Comparison of ENCODE assay signal across 16 cellular contexts in the genomic region with DNA sequence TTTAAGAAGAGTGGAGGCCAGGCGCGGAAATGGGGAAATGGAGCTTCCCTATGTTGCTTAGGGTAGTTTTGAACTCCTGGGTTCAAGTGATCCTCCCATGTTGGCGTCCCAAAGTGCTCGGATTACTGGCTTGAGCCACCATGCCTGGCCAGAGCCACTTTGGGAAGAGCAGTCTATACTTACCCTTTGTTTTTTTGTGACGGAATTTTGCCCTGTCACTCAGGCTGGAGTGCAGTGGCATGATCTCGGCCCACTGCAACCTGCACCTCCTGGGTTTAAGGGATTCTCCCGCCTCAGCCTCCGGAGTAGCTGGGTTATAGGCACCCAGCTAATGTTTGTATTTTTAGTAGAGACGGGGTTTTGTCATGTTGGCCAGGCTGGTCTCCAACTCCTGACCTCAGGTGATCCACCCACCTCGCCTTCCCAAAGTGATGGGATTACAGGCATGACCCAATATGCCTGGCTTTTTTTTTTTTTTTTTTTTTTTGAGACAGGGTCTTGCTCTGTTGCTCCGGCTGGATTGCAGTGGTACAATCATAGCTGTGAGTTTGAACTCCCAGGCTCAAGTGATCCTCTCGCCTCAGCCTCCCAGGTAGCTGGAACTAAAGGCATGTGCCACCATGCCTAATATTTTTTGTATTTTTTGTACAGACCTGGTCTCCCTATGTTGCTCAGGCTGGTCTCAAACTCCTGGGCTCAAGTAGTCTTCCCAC. TPM values are rescaled to one million over a fixed set of nuclear protein-coding genes. Genes with fewer than 3 reads are reported as not detected.
DNase-seq lines count a peak whose midpoint lies in the region; ATAC-seq and TF ChIP-seq lines count a peak whose summit lies in the region.
"Had no signal": no experiment of that assay in that cellular context is flagged by ENCODE, and none has a peak within 500 bp of the region (broad histone marks: within the 10 kb centered on the region; RNA-seq: fewer than 3 reads in every experiment).

No MANE protein-coding gene starts in this region.

- no peak overlapping the region for H3K9ac ChIP-seq in HCT116 (ENCODE audit: low read length)
- H3K9ac ChIP-seq in neural progenitor cell = no peak overlapping the region

- H3K27me3 Mint-ChIP-seq in Calu3 (ENCODE audit: unreplicated experiment) (no peaks in the 10 kb centered on the region), neural progenitor cell (ENCODE audit: insufficient read depth, low read depth) (peaks cover 4% of the 10 kb centered on the region)
- no peaks in the 10 kb centered on the region for H3K27me3 Mint-ChIP-seq in dendritic cell treated with granulocyte-macrophage colony-stimulating factor and Interleukin-4, amounts not matched to agents 40 ng/mL and 50 ng/mL, for 4 days
- H3K27me3 Mint-ChIP-seq: activated CD4-positive, alpha-beta T cell treated with anti-CD3 and anti-CD28 coated beads, Interleukin-2, amount 10 ng/mL, durations not matched to agents 24 days and 14 days had no signal

- RAD21 ChIA-PET in HCT116 (lab: Charles Lee; ENCODE audit: low non-redundant PET in 1 of 2, low total read pairs in 2 of 2, uncharacterized antibody in 2 of 2, unreplicated experiment in 2 of 2) = no interaction called here

- no peak for TF ChIP-seq POLR2A in HCT116 (IDR thresholded peaks at IDR 0.05; ENCODE audit: borderline replicate concordance, extremely low read depth, insufficient read depth, insufficient read length)

- no peaks in the 10 kb centered on the region for H3K79me2 ChIP-seq in HCT116 (ENCODE audit: insufficient read depth, low read length)
- no peaks in the 10 kb centered on the region for H3K79me2 ChIP-seq in neural progenitor cell (ENCODE audit: low read depth)

- H4K20me1 ChIP-seq in HCT116 (ENCODE audit: insufficient read depth) = no peaks in the 10 kb centered on the region; the same call in 1 of the 2 replicates
- peaks cover 14% of the 10 kb centered on the region for H4K20me1 ChIP-seq in neural progenitor cell (ENCODE audit: low read depth)

- no peaks in the 10 kb centered on the region for H3K9me2 ChIP-seq in HCT116 (ENCODE audit: insufficient read depth)

- intact Hi-C loops in Calu3 (cut with micrococcal nuclease; ENCODE audit: unreplicated experiment) = loop anchor here (5.0 kb wide), 1 partner anchor 57 kb away; no protein-coding TSS in a partner anchor
- intact Hi-C loops in HCT116 (cut with micrococcal nuclease) = loop anchor here (5.0 kb wide), 1 partner anchor 133 kb away; no protein-coding TSS in a partner anchor
- intact Hi-C loops in dendritic cell treated with granulocyte-macrophage colony-stimulating factor and Interleukin-4, amounts not matched to agents 40 ng/mL and 50 ng/mL, for 4 days (cut with micrococcal nuclease) = loop anchor here (5.0 kb wide), 1 partner anchor 57 kb away; no protein-coding TSS in a partner anchor

- H3K4me3 Mint-ChIP-seq in Calu3 (ENCODE audit: low read depth, unreplicated experiment) (no peak overlapping the region), neural progenitor cell (no peak overlapping the region)
- H3K4me3 Mint-ChIP-seq in dendritic cell treated with granulocyte-macrophage colony-stimulating factor and Interleukin-4, amounts not matched to agents 40 ng/mL and 50 ng/mL, for 4 days = no peak overlapping the region
- H3K4me3 Mint-ChIP-seq: activated CD4-positive, alpha-beta T cell treated with anti-CD3 and anti-CD28 coated beads, Interleukin-2, amount 10 ng/mL, durations not matched to agents 24 days and 14 days had no signal

- BruUV-seq in Calu3 (replicated peaks; lab: Mats Ljungman, UMichigan) (no TSS peak), HCT116 (replicated peaks; lab: Mats Ljungman, UMichigan) (no TSS peak)

- TF ChIP-seq CTCF in Calu3 (IDR thresholded peaks at IDR 0.05; ENCODE audit: unreplicated experiment) (no peak), HCT116 (IDR thresholded peaks at IDR 0.05 in 2 of 3, conservative IDR thresholded peaks at IDR 0.05 in 1 of 3; ENCODE audit: borderline replicate concordance in 1 of 3, insufficient read depth in 1 of 3, low read depth in 2 of 3, low read length in 2 of 3) (no peak), neural progenitor cell (IDR thresholded peaks at IDR 0.05) (no peak)

- H3K4me1 Mint-ChIP-seq in Calu3 (ENCODE audit: low read depth, unreplicated experiment) (no peaks in the 10 kb centered on the region), neural progenitor cell (peaks cover 7% of the 10 kb centered on the region)
- peaks cover 21% of the 10 kb centered on the region for H3K4me1 Mint-ChIP-seq in dendritic cell treated with granulocyte-macrophage colony-stimulating factor and Interleukin-4, amounts not matched to agents 40 ng/mL and 50 ng/mL, for 4 days (ENCODE audit: low read depth)

- H3K27ac Mint-ChIP-seq in Calu3 (ENCODE audit: unreplicated experiment) (peak overlapping the region; percentile 35), neural progenitor cell (no peak overlapping the region)
- peak overlapping the region; percentile 52 for H3K27ac Mint-ChIP-seq in dendritic cell treated with granulocyte-macrophage colony-stimulating factor and Interleukin-4, amounts not matched to agents 40 ng/mL and 50 ng/mL, for 4 days
- H3K27ac Mint-ChIP-seq: activated CD4-positive, alpha-beta T cell treated with anti-CD3 and anti-CD28 coated beads, Interleukin-2, amount 10 ng/mL, durations not matched to agents 24 days and 14 days had no signal

- H3K36me3 Mint-ChIP-seq in Calu3 (ENCODE audit: insufficient read depth, unreplicated experiment) = peaks cover 94% of the 10 kb centered on the region
- H3K36me3 Mint-ChIP-seq in dendritic cell treated with granulocyte-macrophage colony-stimulating factor and Interleukin-4, amounts not matched to agents 40 ng/mL and 50 ng/mL, for 4 days (ENCODE audit: low read depth) = peaks cover 70% of the 10 kb centered on the region
- peaks cover 33% of the 10 kb centered on the region for H3K36me3 Mint-ChIP-seq in neural progenitor cell

- H3K36me3 ChIP-seq in HCT116 (ENCODE audit: control insufficient read depth in 1 of 2, insufficient read depth in 2 of 2, low read length in 2 of 2) (peaks cover 21 to 40% of the 10 kb centered on the region in 2 experiments), neural progenitor cell (peaks cover 4% of the 10 kb centered on the region), H7 (replicated peaks; ENCODE audit: control insufficient read depth, insufficient read depth, low read length) (peaks cover 29% of the 10 kb centered on the region)
- H3K36me3 ChIP-seq: ovary had no signal

- no peaks in the 10 kb centered on the region for H3K9me3 Mint-ChIP-seq in Calu3 (ENCODE audit: low read depth, unreplicated experiment)
- H3K9me3 Mint-ChIP-seq in dendritic cell treated with granulocyte-macrophage colony-stimulating factor and Interleukin-4, amounts not matched to agents 40 ng/mL and 50 ng/mL, for 4 days = no peaks in the 10 kb centered on the region
- H3K9me3 Mint-ChIP-seq in neural progenitor cell = no peaks in the 10 kb centered on the region
- H3K9me3 Mint-ChIP-seq: activated CD4-positive, alpha-beta T cell treated with anti-CD3 and anti-CD28 coated beads, Interleukin-2, amount 10 ng/mL, durations not matched to agents 24 days and 14 days had no signal

- POLR2A ChIA-PET in HCT116 (lab: Charles Lee) = interaction anchor here (0.9 to 4.2 kb wide), 6 partner anchors 9 to 132 kb away, joined by 3 to 28 read pairs (median 8); partner anchors contain the start of gene ABCF1

- H3K4me2 ChIP-seq in HCT116 (ENCODE audit: low read length) (no peak overlapping the region), neural progenitor cell (no peak overlapping the region)

- CTCF ChIA-PET in Calu3 (lab: Charles Lee) = interaction anchor here (1.2 to 3.2 kb wide), 3 partner anchors 16 to 117 kb away, joined by 3 to 28 read pairs (median 5); no protein-coding TSS in a partner anchor
- CTCF ChIA-PET in HCT116 (lab: Charles Lee) = interaction anchor here (2.0 to 3.5 kb wide), 3 partner anchors 58 to 145 kb away, joined by 4 to 17 read pairs (median 16); no protein-coding TSS in a partner anchor

- no peak overlapping the region for H3K27ac ChIP-seq in HCT116 (ENCODE audit: low read depth, low read length)
- peak overlapping the region; percentile 77 for H3K27ac ChIP-seq in neural progenitor cell
- H3K27ac ChIP-seq: ovary had no signal

- H3K9me3 ChIP-seq in HCT116 (ENCODE audit: control insufficient read depth in 1 of 2, insufficient read depth in 1 of 2, low read depth in 1 of 2, low read length in 2 of 2) (no peaks in the 10 kb centered on the region), neural progenitor cell (ENCODE audit: low read depth) (no peaks in the 10 kb centered on the region)
- H3K9me3 ChIP-seq: ovary had no signal

- no peak overlapping the region for H2AFZ ChIP-seq in HCT116 (ENCODE audit: low read depth, low read length, poor library complexity, severe bottlenecking)
- H2AFZ ChIP-seq in neural progenitor cell (replicated peaks) = no peak overlapping the region

- H3K4me3 ChIP-seq in HCT116 (replicated peaks in 1 of 2; ENCODE audit: low read depth in 1 of 2, low read length in 2 of 2) (no peak overlapping the region), neural progenitor cell (no peak overlapping the region), H7 (ENCODE audit: insufficient read depth, low read depth, low read length) (no peak overlapping the region)
- H3K4me3 ChIP-seq: ovary had no signal

- TF ChIP-seq RAD21 in HCT116 (IDR thresholded peaks at IDR 0.05; ENCODE audit: low read depth) = no peak

- H3K27me3 ChIP-seq in HCT116 (ENCODE audit: insufficient read depth, low read length) (no peaks in the 10 kb centered on the region), neural progenitor cell (no peaks in the 10 kb centered on the region), H7 (ENCODE audit: control insufficient read depth, insufficient read depth, low read length) (no peaks in the 10 kb centered on the region)
- H3K27me3 ChIP-seq: ovary had no signal

- ATAC-seq in HCT116 = no peak

- DNase-seq in Calu3 (no peak), HCT116 (ENCODE audit: low read depth, low spot score) (no peak), neural progenitor cell (ENCODE audit: low spot score) (no peak), H7 (no peak)
- no peak for DNase-seq in stimulated activated CD4-positive, alpha-beta T cell treated with anti-CD3 and anti-CD28 coated beads, Interleukin-15, amount 100 ng/mL, for 24 hours
- DNase-seq in activated CD4-positive, CD25-positive, alpha-beta regulatory T cell treated with anti-CD3 and anti-CD28 coated beads, Interleukin-2, amount 50 U/mL, for 72 hours = no peak
- DNase-seq: activated CD4-positive, alpha-beta T cell treated with anti-CD3 and anti-CD28 coated beads, Interleukin-2, amount 10 ng/mL, durations not matched to agents 24 days and 14 days; activated CD8-positive, alpha-beta memory T cell treated with anti-CD3 and anti-CD28 coated beads, Interleukin-2, amount 50 U/mL, for 4 hours; activated naive CD4-positive, alpha-beta T cell treated with anti-CD3 and anti-CD28 coated beads, Interleukin-2, amount 50 U/mL, for 16 hours; AML-193; cortex of kidney; NCI-H1105 treated with DMSO at 0.1 percent for 48 hours; NCI-H524 treated with DMSO at 0.1 percent for 48 hours; ovary; stimulated activated CD4-positive, alpha-beta T cell treated with anti-CD3 and anti-CD28 coated beads, Interleukin-2, amount 100 ng/mL, for 48 hours had no signal

- peaks cover 80% of the 10 kb centered on the region for H3F3A ChIP-seq in neural progenitor cell (ENCODE audit: low read depth)

- peaks cover 0 to 14% of the 10 kb centered on the region in 2 experiments; a peak in 2 of 4 replicates for H3K4me1 ChIP-seq in HCT116 (ENCODE audit: control insufficient read depth in 1 of 2, insufficient read depth in 2 of 2, low read length in 2 of 2)
- no peaks in the 10 kb centered on the region for H3K4me1 ChIP-seq in neural progenitor cell

RNA-seq across cellular contexts. Expression of gene PPP1R10, which starts 18.0 kb away (rescaled TPM):
- 119 and 134 TPM in 2 replicates for total RNA-seq in Calu3 (2022)
- 104 TPM for total RNA-seq in HCT116 (2021; ENCODE audit: unreplicated experiment)
- polyA plus RNA-seq in HCT116 (2012) = 38.7 and 44.4 TPM in 2 replicates
- total RNA-seq in neural progenitor cell (ENCODE audit: low replicate concordance) = 38.6 and 46.4 TPM in 2 replicates
- total RNA-seq in H7 (2014; rRNA removed; shearing (Covaris generic)) = 47.3 and 62.3 TPM in 2 replicates

RNA-seq across cellular contexts. Expression of gene MRPS18B, which starts 18.6 kb away (rescaled TPM):
- total RNA-seq in Calu3 (2022) = 103 and 107 TPM in 2 replicates
- 112 TPM for total RNA-seq in HCT116 (2021; ENCODE audit: unreplicated experiment)
- 92.3 and 113 TPM in 2 replicates for polyA plus RNA-seq in HCT116 (2012)
- 18.5 and 32.1 TPM in 2 replicates for total RNA-seq in neural progenitor cell (ENCODE audit: low replicate concordance)
- 112 and 121 TPM in 2 replicates for total RNA-seq in H7 (2014; rRNA removed; shearing (Covaris generic))

RNA-seq across cellular contexts. Expression of gene ATAT1, which starts 27.6 kb away (rescaled TPM):
- total RNA-seq in Calu3 (2022) = 23.0 and 30.0 TPM in 2 replicates
- total RNA-seq in HCT116 (2021; ENCODE audit: unreplicated experiment) = 19.8 TPM
- 19.8 and 24.0 TPM in 2 replicates for polyA plus RNA-seq in HCT116 (2012)
- 17.9 and 18.7 TPM in 2 replicates for total RNA-seq in neural progenitor cell (ENCODE audit: low replicate concordance)
- 11.7 and 13.1 TPM in 2 replicates for total RNA-seq in H7 (2014; rRNA removed; shearing (Covaris generic))

RNA-seq across cellular contexts. Expression of gene ABCF1, which starts 27.8 kb away (rescaled TPM):
- total RNA-seq in Calu3 (2022) (88.3 and 92.4 TPM in 2 replicates), HCT116 (2021; ENCODE audit: unreplicated experiment) (53.3 TPM), neural progenitor cell (ENCODE audit: low replicate concordance) (43.9 and 56.0 TPM in 2 replicates)
- 40.6 and 41.5 TPM in 2 replicates for polyA plus RNA-seq in HCT116 (2012)
- total RNA-seq in H7 (2014; rRNA removed; shearing (Covaris generic)) = 52.1 and 55.7 TPM in 2 replicates

RNA-seq across cellular contexts. Expression of gene PRR3, which starts 42.0 kb away (rescaled TPM):
- total RNA-seq in Calu3 (2022) (21.0 and 21.5 TPM in 2 replicates), HCT116 (2021; ENCODE audit: unreplicated experiment) (16.7 TPM), neural progenitor cell (ENCODE audit: low replicate concordance) (13.7 and 18.6 TPM in 2 replicates)
- 6.5 and 12.9 TPM in 2 replicates for polyA plus RNA-seq in HCT116 (2012)
- total RNA-seq in H7 (2014; rRNA removed; shearing (Covaris generic)) = 14.3 and 14.7 TPM in 2 replicates
